ENCODE assay signal across 9 cellular contexts in genomic region chr2:10449838-10450691, GRCh38. TPM values are rescaled to one million over a fixed set of nuclear protein-coding genes. Genes with fewer than 3 reads are reported as not detected.
DNase-seq lines count a peak whose midpoint lies in the region; ATAC-seq and TF ChIP-seq lines count a peak whose summit lies in the region.
"Had no signal": no experiment of that assay in that cellular context is flagged by ENCODE, and none has a peak within 500 bp of the region (broad histone marks: within the 10 kb centered on the region; RNA-seq: fewer than 3 reads in every experiment).

No MANE protein-coding gene starts in this region.

- peaks cover 34% of the 10 kb centered on the region for H3K79me2 ChIP-seq in HCT116 (ENCODE audit: insufficient read depth, low read length)

- TF ChIP-seq CTCF in HCT116 (IDR thresholded peaks at IDR 0.05 in 2 of 3, conservative IDR thresholded peaks at IDR 0.05 in 1 of 3; ENCODE audit: borderline replicate concordance in 1 of 3, insufficient read depth in 1 of 3, low read depth in 2 of 3, low read length in 2 of 3) (no peak), RWPE1 (conservative IDR thresholded peaks at IDR 0.05; ENCODE audit: low read depth) (no peak)

- CTCF ChIA-PET in HCT116 (lab: Charles Lee): interaction anchor here (1.0 to 1.8 kb wide), 2 partner anchors 204 to 210 kb away, joined by 3 to 5 read pairs; no protein-coding TSS in a partner anchor
- CTCF ChIA-PET in RWPE1 (lab: Yijun Ruan, JAX): interaction anchor here (0.6 kb wide), 1 partner anchor 210 kb away, joined by 3 read pairs; no protein-coding TSS in a partner anchor

- H3K4me3 ChIP-seq in HCT116 (replicated peaks in 1 of 2; ENCODE audit: low read depth in 1 of 2, low read length in 2 of 2) (peak overlapping the region; percentile 81 to 82), rectal smooth muscle tissue (ENCODE audit: low read length) (no peak overlapping the region)

- H3K9me3 ChIP-seq in HCT116 (ENCODE audit: control insufficient read depth in 1 of 2, insufficient read depth in 1 of 2, low read depth in 1 of 2, low read length in 2 of 2): no peaks in the 10 kb centered on the region

- TF ChIP-seq RAD21 in HCT116 (IDR thresholded peaks at IDR 0.05; ENCODE audit: low read depth): no peak

- RAD21 ChIA-PET in HCT116 (lab: Charles Lee; ENCODE audit: low non-redundant PET in 1 of 2, low total read pairs in 2 of 2, uncharacterized antibody in 2 of 2, unreplicated experiment in 2 of 2): no interaction called here

- BruUV-seq in HCT116 (replicated peaks; lab: Mats Ljungman, UMichigan): no TSS peak

- H3K36me3 ChIP-seq in HCT116 (ENCODE audit: control insufficient read depth in 1 of 2, insufficient read depth in 2 of 2, low read length in 2 of 2) (peaks cover 3% of the 10 kb centered on the region in 2 experiments; a peak in 1 of 4 replicates), rectal smooth muscle tissue (ENCODE audit: control insufficient read depth, insufficient read depth, low read length) (no peaks in the 10 kb centered on the region)

- POLR2A ChIA-PET in HCT116 (lab: Charles Lee) (interaction anchor here (0.7 to 1.1 kb wide), 2 partner anchors 13 to 126 kb away, joined by 3 to 4 read pairs; no protein-coding TSS in a partner anchor), RWPE1 (lab: Yijun Ruan, JAX; ENCODE audit: low non-redundant PET) (no interaction called here)

- no peaks in the 10 kb centered on the region for H3K27me3 ChIP-seq in HCT116 (ENCODE audit: insufficient read depth, low read length)
- no peaks in the 10 kb centered on the region for H3K27me3 ChIP-seq in rectal smooth muscle tissue (ENCODE audit: control insufficient read depth, insufficient read depth, low read length)

- ATAC-seq in HCT116 (peak; percentile 11; the same call in 1 of the 2 replicates), GM21529 (IDR thresholded peaks at IDR 0.05; ENCODE audit: unreplicated experiment) (no peak), HG03135 (IDR thresholded peaks at IDR 0.05; ENCODE audit: unreplicated experiment) (no peak)

- peaks cover 4% of the 10 kb centered on the region; the same call in 1 of the 2 replicates for H4K20me1 ChIP-seq in HCT116 (ENCODE audit: insufficient read depth)

- H3K4me1 ChIP-seq in HCT116 (ENCODE audit: control insufficient read depth in 1 of 2, insufficient read depth in 2 of 2, low read length in 2 of 2) (peaks cover 14 to 45% of the 10 kb centered on the region in 2 experiments; a peak in 3 of 4 replicates), rectal smooth muscle tissue (ENCODE audit: control insufficient read depth, insufficient read depth, low read length) (peaks cover 6% of the 10 kb centered on the region)

- intact Hi-C loops in HCT116 (cut with micrococcal nuclease): no loop called here

- H3K4me2 ChIP-seq in HCT116 (ENCODE audit: low read length): peak overlapping the region; percentile 97

- H2AFZ ChIP-seq in HCT116 (ENCODE audit: low read depth, low read length, poor library complexity, severe bottlenecking): no peak overlapping the region

- H3K9ac ChIP-seq in HCT116 (ENCODE audit: low read length) (peak overlapping the region; percentile 97), rectal smooth muscle tissue (ENCODE audit: low read length) (peak overlapping the region; percentile 32)

- DNase-seq in HCT116 (ENCODE audit: low read depth, low spot score) (no peak), RWPE1 (ENCODE audit: low spot score) (no peak), epithelial cell of prostate (ENCODE audit: low read depth, low spot score) (no peak), cerebellum (ENCODE audit: low spot score) (no peak)
- DNase-seq: central memory CD4-positive, alpha-beta T cell; NCI-H1105 had no signal

- peak overlapping the region; percentile 31 for H3K27ac ChIP-seq in HCT116 (ENCODE audit: low read depth, low read length)
- peak overlapping the region; percentile 96 for H3K27ac ChIP-seq in RWPE1
- peak overlapping the region; percentile 83 for H3K27ac ChIP-seq in epithelial cell of prostate
- H3K27ac ChIP-seq in rectal smooth muscle tissue (ENCODE audit: low read depth, low read length): no peak overlapping the region

- H3K9me2 ChIP-seq in HCT116 (ENCODE audit: insufficient read depth): no peaks in the 10 kb centered on the region

- no peak for TF ChIP-seq POLR2A in HCT116 (IDR thresholded peaks at IDR 0.05; ENCODE audit: borderline replicate concordance, extremely low read depth, insufficient read depth, insufficient read length)

TF ChIP-seq in HCT116, 20 proteins besides CTCF, POLR2A, EP300 and RAD21:
- TF ChIP-seq ELF1 (IDR thresholded peaks at IDR 0.05; ENCODE audit: borderline replicate concordance, low read depth) (no peak; the same call in 1 of the 2 replicates), CEBPB (IDR thresholded peaks at IDR 0.05; ENCODE audit: low read depth) (peak; percentile 82), YY1 (IDR thresholded peaks at IDR 0.05; ENCODE audit: extremely low read depth, insufficient replicate concordance, low read depth, low read length) (no peak), ZFX (IDR thresholded peaks at IDR 0.05) (no peak), ATF3 (IDR thresholded peaks at IDR 0.05) (no peak; the same call in 1 of the 2 replicates), EZH2 (IDR thresholded peaks at IDR 0.05) (no peak), SIN3A (IDR thresholded peaks at IDR 0.05; ENCODE audit: low read depth) (no peak), SRF (IDR thresholded peaks at IDR 0.05; ENCODE audit: low read depth) (no peak), CBX3 (IDR thresholded peaks at IDR 0.05; ENCODE audit: low read depth) (0 out of 2 replicates have a peak, but pooled peaks have one; percentile 30), ZNF274 (IDR thresholded peaks at IDR 0.05; ENCODE audit: low read depth, low read length) (no peak), MAX (IDR thresholded peaks at IDR 0.05) (peak; percentile 39; the same call in 1 of the 2 replicates), POLR2AphosphoS5 (IDR thresholded peaks at IDR 0.05; ENCODE audit: low read depth, low read length) (peak; percentile 69), SP1 (IDR thresholded peaks at IDR 0.05; ENCODE audit: low read depth) (no peak), TCF7L2 (IDR thresholded peaks at IDR 0.05; ENCODE audit: borderline replicate concordance, extremely low read depth, insufficient read depth, insufficient read length) (no peak), EGR1 (IDR thresholded peaks at IDR 0.05; ENCODE audit: low read depth) (no peak), EZH2phosphoT487 (IDR thresholded peaks at IDR 0.05; ENCODE audit: borderline replicate concordance) (no peak), JUND (IDR thresholded peaks at IDR 0.05) (no peak), FOSL1 (IDR thresholded peaks at IDR 0.05; ENCODE audit: low read depth) (no peak), ZBTB33 (IDR thresholded peaks at IDR 0.05; ENCODE audit: extremely low read depth, insufficient replicate concordance, low read length) (no peak)

RNA-seq across cellular contexts. Expression of gene ODC1, which starts 1.9 kb away (rescaled TPM):
- total RNA-seq in HCT116 (2021; ENCODE audit: unreplicated experiment) (231 TPM), cerebellum (104 TPM)
- 178 and 235 TPM in 2 replicates for polyA plus RNA-seq in HCT116 (2012)
